ENCODE assay signal across 19 cellular contexts in the genomic region with DNA sequence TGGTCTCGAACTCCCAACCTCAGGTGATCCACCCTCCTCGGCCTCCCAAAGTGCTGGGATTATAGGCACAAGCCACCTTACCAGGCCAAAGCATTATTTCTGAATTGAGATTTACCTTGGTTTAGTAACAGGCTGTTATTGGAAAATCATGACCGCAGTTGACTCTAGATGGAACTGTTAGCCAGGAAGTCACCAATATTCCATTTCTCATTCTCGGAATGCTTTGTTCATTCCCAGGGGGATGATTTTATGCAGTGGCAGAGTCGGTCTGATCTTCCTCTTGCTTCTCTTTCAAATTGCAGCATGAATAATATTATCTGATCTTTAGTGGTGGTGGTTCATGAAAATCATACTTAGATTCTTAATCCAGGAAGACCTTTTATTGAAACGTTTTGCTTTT.
DNase-seq lines count a peak whose midpoint lies in the region; ATAC-seq, FAIRE-seq and TF ChIP-seq lines count a peak whose summit lies in the region.
"Had no signal": no experiment of that assay in that cellular context is flagged by ENCODE, and none has a peak within 500 bp of the region (broad histone marks: within the 10 kb centered on the region; RNA-seq: fewer than 3 reads in every experiment).

No MANE protein-coding gene starts in this region.

- H2BK5ac ChIP-seq in mesenchymal stem cell (ENCODE audit: low read depth, low read length, poor library complexity, severe bottlenecking), result no peak overlapping the region

- no peak overlapping the region for H2AK5ac ChIP-seq in mesenchymal stem cell (ENCODE audit: low read length, severe bottlenecking)

- H3K4me3 ChIP-seq in mesenchymal stem cell (ENCODE audit: insufficient read depth in 1 of 2, low read depth in 1 of 2, low read length in 2 of 2), result no peak overlapping the region
- H3K4me3 ChIP-seq in colonic mucosa, result no peak overlapping the region
- H3K4me3 ChIP-seq: GM12878, heart left ventricle, sigmoid colon, SJSA1, upper lobe of right lung had no signal

- TF ChIP-seq CTCF in AG09319 (IDR thresholded peaks at IDR 0.05; ENCODE audit: low read depth, low read length) (peak; percentile 27), chondrocyte (IDR thresholded peaks at IDR 0.05) (peak; percentile 84), colonic mucosa (IDR thresholded peaks at IDR 0.05) (no peak)

- no peaks in the 10 kb centered on the region for H3K79me1 ChIP-seq in mesenchymal stem cell (replicated peaks; ENCODE audit: low read length, poor library complexity, severe bottlenecking)

- no peak for FAIRE-seq in HTR-8/SVneo (lab: Jason Lieb, UNC)
- FAIRE-seq: GM12878 had no signal

- H3K4me2 ChIP-seq in mesenchymal stem cell (ENCODE audit: low read length, poor library complexity, severe bottlenecking), result no peak overlapping the region

- H3K9ac ChIP-seq in mesenchymal stem cell (ENCODE audit: low read length) (peak overlapping the region; percentile 77), colonic mucosa (ENCODE audit: low read depth in 2 of 2, low read length in 2 of 2) (no peak overlapping the region)

- H2AFZ ChIP-seq in mesenchymal stem cell (ENCODE audit: low read depth, low read length), result no peak overlapping the region

- H3K4me3 Mint-ChIP-seq in chondrocyte (ENCODE audit: unreplicated experiment), result peak overlapping the region; percentile 6
- no peak overlapping the region for H3K4me3 Mint-ChIP-seq in activated T-cell treated with anti-CD3 and anti-CD28 coated beads, Interleukin-2, amount 50 U/mL, for 4 hours
- H3K4me3 Mint-ChIP-seq: activated T-helper 17 cell treated with anti-CD3 and anti-CD28 coated beads, Interleukin-2, amount 50 U/mL, for 72 hours; central memory CD8-positive, alpha-beta T cell had no signal

- WGBS in mesenchymal stem cell, result 93% methylated on average over 3 of the region's 6 CpGs

- no peak overlapping the region for H2BK15ac ChIP-seq in mesenchymal stem cell (ENCODE audit: low read depth, poor library complexity, severe bottlenecking)

- H3K27ac ChIP-seq in mesenchymal stem cell (ENCODE audit: low read length, poor library complexity, severe bottlenecking) (no peak overlapping the region), colonic mucosa (no peak overlapping the region)
- H3K27ac ChIP-seq: heart left ventricle, SJSA1, upper lobe of right lung had no signal

- H3K36me3 ChIP-seq in mesenchymal stem cell (ENCODE audit: control insufficient read depth in 1 of 2, insufficient read depth in 2 of 2, low read depth in 1 of 2, low read length in 2 of 2) (no peaks in the 10 kb centered on the region), colonic mucosa (no peaks in the 10 kb centered on the region)
- H3K36me3 ChIP-seq: heart left ventricle, sigmoid colon, SJSA1, upper lobe of right lung had no signal

- H2BK120ac ChIP-seq in mesenchymal stem cell (ENCODE audit: low read depth, low read length), result no peak overlapping the region

- no peak overlapping the region for H3K4ac ChIP-seq in mesenchymal stem cell (ENCODE audit: low read depth in 1 of 2, low read length in 2 of 2)

- H3K27me3 ChIP-seq in mesenchymal stem cell (ENCODE audit: control insufficient read depth in 1 of 2, insufficient read depth in 1 of 2, low read length in 2 of 2) (no peaks in the 10 kb centered on the region), colonic mucosa (no peaks in the 10 kb centered on the region)
- H3K27me3 ChIP-seq: heart left ventricle, sigmoid colon, SJSA1, upper lobe of right lung had no signal

- no peak overlapping the region for H3K14ac ChIP-seq in mesenchymal stem cell (ENCODE audit: low read length in 2 of 2)

- peaks cover 15% of the 10 kb centered on the region for H3K4me1 Mint-ChIP-seq in chondrocyte (ENCODE audit: low read depth)
- H3K4me1 Mint-ChIP-seq in activated T-cell treated with anti-CD3 and anti-CD28 coated beads, Interleukin-2, amount 50 U/mL, for 4 hours (ENCODE audit: low read depth), result peaks cover 7% of the 10 kb centered on the region
- H3K4me1 Mint-ChIP-seq: central memory CD8-positive, alpha-beta T cell had no signal

- no peaks in the 10 kb centered on the region for H3K27me3 Mint-ChIP-seq in chondrocyte (ENCODE audit: low read depth)
- no peaks in the 10 kb centered on the region for H3K27me3 Mint-ChIP-seq in activated T-cell treated with anti-CD3 and anti-CD28 coated beads, Interleukin-2, amount 50 U/mL, for 4 hours (ENCODE audit: low read depth)

- no peak overlapping the region for H3K18ac ChIP-seq in mesenchymal stem cell (ENCODE audit: low read depth in 1 of 2, low read length in 2 of 2)

- H4K8ac ChIP-seq in mesenchymal stem cell (ENCODE audit: low read length), result no peak overlapping the region

- H3K9me3 ChIP-seq in mesenchymal stem cell (ENCODE audit: control insufficient read depth, low read length) (peaks cover 21% of the 10 kb centered on the region), colonic mucosa (no peaks in the 10 kb centered on the region)
- H3K9me3 ChIP-seq: sigmoid colon, SJSA1, upper lobe of right lung had no signal

- H4K91ac ChIP-seq in mesenchymal stem cell (ENCODE audit: low read length), result no peak overlapping the region

- no peaks in the 10 kb centered on the region for H3K36me3 Mint-ChIP-seq in chondrocyte (ENCODE audit: low read depth)
- no peaks in the 10 kb centered on the region for H3K36me3 Mint-ChIP-seq in activated T-cell treated with anti-CD3 and anti-CD28 coated beads, Interleukin-2, amount 50 U/mL, for 4 hours (ENCODE audit: insufficient read depth)

- no peak for DNase-seq in AG09319 (ENCODE audit: extremely low read depth, low read depth)
- DNase-seq in HTR-8/SVneo (ENCODE audit: insufficient read length, low spot score), result peak; percentile 9
- DNase-seq in chondrocyte (ENCODE audit: low spot score), result no peak
- DNase-seq in mesenchymal stem cell, result no peak
- DNase-seq in iPS-NIHi7 (ENCODE audit: extremely low spot score), result no peak
- no peak for DNase-seq in colonic mucosa
- DNase-seq in activated T-cell treated with anti-CD3 and anti-CD28 coated beads, Interleukin-2, amount 50 U/mL, for 4 hours, result no peak
- DNase-seq: heart left ventricle, midbrain, MM.1S, NCI-H446 treated with DMSO at 0.1 percent for 48 hours, sigmoid colon, upper lobe of right lung had no signal

- no peak overlapping the region for H3K23ac ChIP-seq in mesenchymal stem cell (ENCODE audit: low read length in 2 of 2)

- peak overlapping the region; percentile 3 for H3K27ac Mint-ChIP-seq in chondrocyte (ENCODE audit: unreplicated experiment)
- H3K27ac Mint-ChIP-seq: activated T-helper 17 cell treated with anti-CD3 and anti-CD28 coated beads, Interleukin-2, amount 50 U/mL, for 72 hours had no signal

- H3K4me1 ChIP-seq in mesenchymal stem cell (ENCODE audit: control insufficient read depth, insufficient read depth, low read depth, low read length) (no peaks in the 10 kb centered on the region), colonic mucosa (no peaks in the 10 kb centered on the region)
- H3K4me1 ChIP-seq: upper lobe of right lung had no signal

- ATAC-seq in activated T-cell treated with anti-CD3 and anti-CD28 coated beads, Interleukin-2, amount 50 U/mL, for 4 hours, result no peak
- ATAC-seq in HG03025 (IDR thresholded peaks at IDR 0.05; ENCODE audit: low FRiP score, unreplicated experiment), result no peak
- ATAC-seq: activated CD4-positive, CD25-positive, alpha-beta regulatory T cell treated with anti-CD3 and anti-CD28 coated beads, Interleukin-2, amount 50 U/mL, for 24 hours; activated T-helper 17 cell treated with anti-CD3 and anti-CD28 coated beads, Interleukin-2, amount 50 U/mL, for 72 hours; GM12878; heart left ventricle; upper lobe of right lung had no signal

- H2BK12ac ChIP-seq in mesenchymal stem cell (ENCODE audit: low read length in 2 of 2), result no peak overlapping the region

- intact Hi-C loops in colonic mucosa (cut with DNase I), result loop anchor here (5.0 kb wide), 1 partner anchor 369 kb away; no protein-coding TSS in a partner anchor

- H3K9me3 Mint-ChIP-seq in chondrocyte (ENCODE audit: low read depth), result peaks cover under 1% of the 10 kb centered on the region
- no peaks in the 10 kb centered on the region for H3K9me3 Mint-ChIP-seq in activated T-cell treated with anti-CD3 and anti-CD28 coated beads, Interleukin-2, amount 50 U/mL, for 4 hours
- H3K9me3 Mint-ChIP-seq: activated T-helper 17 cell treated with anti-CD3 and anti-CD28 coated beads, Interleukin-2, amount 50 U/mL, for 72 hours; central memory CD8-positive, alpha-beta T cell had no signal
